ENCODE assay signal across 1 cellular context in genomic region chr17:81959362-81960129, GRCh38.
TF ChIP-seq lines count a peak whose summit lies in the region.

No MANE protein-coding gene starts in this region.

TF ChIP-seq in HepG2, 621 proteins besides CTCF, POLR2A, EP300 and RAD21 (continued from another document):
- TF ChIP-seq ZSCAN25 (CRISPR knock-in tag; IDR thresholded peaks at IDR 0.05) = peak; percentile 6; the same call in 1 of the 2 replicates
- 0 out of 2 replicates have a peak, but pooled peaks have one; percentile 20 for TF ChIP-seq NFKB2 (CRISPR knock-in tag; IDR thresholded peaks at IDR 0.05; ENCODE audit: borderline replicate concordance)
- TF ChIP-seq REL (CRISPR knock-in tag; conservative IDR thresholded peaks at IDR 0.05) = no peak; the same call in 1 of the 2 replicates
- TF ChIP-seq SKI (IDR thresholded peaks at IDR 0.05; ENCODE audit: partially characterized antibody) = peak; percentile 84
- TF ChIP-seq PBX2 (CRISPR knock-in tag; IDR thresholded peaks at IDR 0.05) = no peak
- no peak for TF ChIP-seq ZFP62 (CRISPR knock-in tag; IDR thresholded peaks at IDR 0.05)
- no peak for TF ChIP-seq ZNF180 (CRISPR knock-in tag; IDR thresholded peaks at IDR 0.05; ENCODE audit: borderline replicate concordance, low read depth)
- no peak for TF ChIP-seq HNF1A (IDR thresholded peaks at IDR 0.05; ENCODE audit: low read depth)
- 0 out of 2 replicates have a peak, but pooled peaks have one; percentile 41 for TF ChIP-seq HNF1A (CRISPR knock-in tag; IDR thresholded peaks at IDR 0.05; ENCODE audit: borderline replicate concordance)
- TF ChIP-seq SMYD3 (CRISPR knock-in tag; IDR thresholded peaks at IDR 0.05) = no peak
- TF ChIP-seq SALL2 (CRISPR knock-in tag; IDR thresholded peaks at IDR 0.05) = peak; percentile 74; the same call in 1 of the 2 replicates
- TF ChIP-seq EEA1 (CRISPR knock-in tag; IDR thresholded peaks at IDR 0.05; ENCODE audit: borderline replicate concordance) = peak; percentile 65; the same call in 1 of the 2 replicates
- no peak; the same call in 1 of the 2 replicates for TF ChIP-seq REPIN1 (CRISPR knock-in tag; IDR thresholded peaks at IDR 0.05; ENCODE audit: borderline replicate concordance, low read depth)
- 0 out of 2 replicates have a peak, but pooled peaks have one; percentile 29 for TF ChIP-seq HINFP (CRISPR knock-in tag; IDR thresholded peaks at IDR 0.05; ENCODE audit: low read depth)
- TF ChIP-seq KAT8 (CRISPR knock-in tag; IDR thresholded peaks at IDR 0.05) = 0 out of 2 replicates have a peak, but pooled peaks have one; percentile 12
- TF ChIP-seq ESRRA (CRISPR knock-in tag; IDR thresholded peaks at IDR 0.05; ENCODE audit: low read depth) = no peak
- TF ChIP-seq KLF13 (CRISPR knock-in tag; IDR thresholded peaks at IDR 0.05) = no peak; the same call in 1 of the 2 replicates
- no peak for TF ChIP-seq ZNF3 (CRISPR knock-in tag; IDR thresholded peaks at IDR 0.05)
- TF ChIP-seq ZBTB33 (CRISPR knock-in tag; IDR thresholded peaks at IDR 0.05) = peak; percentile 49; the same call in 1 of the 2 replicates
- no peak for TF ChIP-seq ZNF30 (CRISPR knock-in tag; IDR thresholded peaks at IDR 0.05)
- no peak; the same call in 1 of the 2 replicates for TF ChIP-seq ZNF367 (CRISPR knock-in tag; IDR thresholded peaks at IDR 0.05; ENCODE audit: borderline replicate concordance)
- TF ChIP-seq HOXA5 (CRISPR knock-in tag; IDR thresholded peaks at IDR 0.05) = no peak; the same call in 1 of the 2 replicates
- no peak for TF ChIP-seq E2F1 (CRISPR knock-in tag; IDR thresholded peaks at IDR 0.05)
- TF ChIP-seq SIN3A (IDR thresholded peaks at IDR 0.05; ENCODE audit: borderline replicate concordance, low read depth, low read length) = 0 out of 2 replicates have a peak, but pooled peaks have one; percentile 69
- 0 out of 2 replicates have a peak, but pooled peaks have one; percentile 41 for TF ChIP-seq RFXAP (CRISPR knock-in tag; IDR thresholded peaks at IDR 0.05; ENCODE audit: borderline replicate concordance)
- TF ChIP-seq KDM4B (CRISPR knock-in tag; IDR thresholded peaks at IDR 0.05) = no peak
- TF ChIP-seq SPEN (CRISPR knock-in tag; IDR thresholded peaks at IDR 0.05; ENCODE audit: low read depth) = peak; percentile 46
- TF ChIP-seq RFX1 (IDR thresholded peaks at IDR 0.05) = no peak
- TF ChIP-seq ZNF282 (IDR thresholded peaks at IDR 0.05; ENCODE audit: partially characterized antibody) = no peak
- no peak for TF ChIP-seq IKZF5 (CRISPR knock-in tag; IDR thresholded peaks at IDR 0.05)
- TF ChIP-seq PPARG (CRISPR knock-in tag; conservative IDR thresholded peaks at IDR 0.05) = no peak
- no peak for TF ChIP-seq KLF9 (CRISPR knock-in tag; IDR thresholded peaks at IDR 0.05; ENCODE audit: low read depth)
- TF ChIP-seq ARNT2 (CRISPR knock-in tag; IDR thresholded peaks at IDR 0.05; ENCODE audit: low read depth) = peak; percentile 86; the same call in 1 of the 2 replicates
- no peak for TF ChIP-seq ZSCAN12 (CRISPR knock-in tag; IDR thresholded peaks at IDR 0.05)
